In genomic region chrX:43940811-43941210, GRCh38 we compare ENCODE assay signal across 14 cellular contexts. TPM values are rescaled to one million over a fixed set of nuclear protein-coding genes. Genes with fewer than 3 reads are reported as not detected.
DNase-seq lines count a peak whose midpoint lies in the region; FAIRE-seq and TF ChIP-seq lines count a peak whose summit lies in the region.
"Had no signal": no experiment of that assay in that cellular context is flagged by ENCODE, and none has a peak within 500 bp of the region (broad histone marks: within the 10 kb centered on the region; RNA-seq: fewer than 3 reads in every experiment).

No MANE protein-coding gene starts in this region.

- peaks cover 4% of the 10 kb centered on the region for H3K27me3 ChIP-seq in A673 (replicated peaks; ENCODE audit: insufficient read depth, low read depth, low read length, poor library complexity)
- peaks cover 12% of the 10 kb centered on the region for H3K27me3 ChIP-seq in adipocyte (replicated peaks; ENCODE audit: control insufficient read depth, insufficient read depth, low read length)
- H3K27me3 ChIP-seq in small intestine (ENCODE audit: control insufficient read depth in 2 of 2, insufficient read depth in 2 of 2, low read length in 2 of 2), result no peaks in the 10 kb centered on the region
- no peaks in the 10 kb centered on the region for H3K27me3 ChIP-seq in esophagus muscularis mucosa
- H3K27me3 ChIP-seq: uterus had no signal

- H3K9me3 ChIP-seq in A673 (ENCODE audit: low read depth, low read length, poor library complexity, severe bottlenecking) (no peaks in the 10 kb centered on the region), adipocyte (ENCODE audit: control insufficient read depth, low read length) (no peaks in the 10 kb centered on the region), small intestine (ENCODE audit: control insufficient read depth, low read depth) (no peaks in the 10 kb centered on the region), esophagus muscularis mucosa (no peaks in the 10 kb centered on the region)
- H3K9me3 ChIP-seq: uterus had no signal

- no peak for TF ChIP-seq EP300 in esophagus muscularis mucosa (IDR thresholded peaks at IDR 0.05)

- H3K36me3 ChIP-seq in A673 (ENCODE audit: insufficient read depth, low read length, poor library complexity, severe bottlenecking) (no peaks in the 10 kb centered on the region), adipocyte (ENCODE audit: control insufficient read depth, insufficient read depth, low read length, severe bottlenecking) (no peaks in the 10 kb centered on the region), small intestine (ENCODE audit: control insufficient read depth in 2 of 2, insufficient read depth in 2 of 2, low read length in 2 of 2) (no peaks in the 10 kb centered on the region), esophagus muscularis mucosa (no peaks in the 10 kb centered on the region)
- H3K36me3 ChIP-seq: uterus had no signal

- no peak for TF ChIP-seq CTCF in A673 (conservative IDR thresholded peaks at IDR 0.05; ENCODE audit: low read depth, low read length)
- TF ChIP-seq CTCF in foreskin fibroblast (IDR thresholded peaks at IDR 0.05; ENCODE audit: low read depth, low read length), result no peak
- no peak for TF ChIP-seq CTCF in esophagus muscularis mucosa (IDR thresholded peaks at IDR 0.05)

- no peak overlapping the region for H3K4me3 ChIP-seq in A673 (ENCODE audit: low read depth, low read length, poor library complexity, severe bottlenecking)
- no peak overlapping the region for H3K4me3 ChIP-seq in adipocyte (ENCODE audit: low read length)
- no peak overlapping the region for H3K4me3 ChIP-seq in foreskin fibroblast (ENCODE audit: low read depth in 1 of 2, low read length in 2 of 2)
- H3K4me3 ChIP-seq in small intestine (ENCODE audit: low read depth in 1 of 2, low read length in 2 of 2), result no peak overlapping the region
- no peak overlapping the region for H3K4me3 ChIP-seq in esophagus muscularis mucosa
- H3K4me3 ChIP-seq: uterus had no signal

- peak overlapping the region; percentile 27 for H3K9ac ChIP-seq in adipocyte (ENCODE audit: low read length)

- no TSS peak for BruUV-seq in A673 (replicated peaks; lab: Mats Ljungman, UMichigan)

- POLR2A ChIA-PET in A673 (lab: Charles Lee; ENCODE audit: low non-redundant PET), result no interaction called here

- CTCF ChIA-PET in A673 (lab: Charles Lee), result no interaction called here

- FAIRE-seq in small intestine (lab: Jason Lieb, UNC), result no peak

- TF ChIP-seq POLR2A in esophagus muscularis mucosa (IDR thresholded peaks at IDR 0.05; ENCODE audit: low read depth), result no peak

- DNase-seq in A673 (ENCODE audit: low spot score), result peak; percentile 42
- DNase-seq in HPDE6-E6E7 (ENCODE audit: extremely low spot score), result peak; percentile 16
- peak; percentile 28 for DNase-seq in adipocyte (ENCODE audit: low read depth)
- DNase-seq in foreskin fibroblast, result peak; percentile 16 to 63
- no peak for DNase-seq in small intestine
- DNase-seq in RKO (ENCODE audit: low spot score), result no peak
- no peak for DNase-seq in C1 segment of cervical spinal cord (lab: John Stamatoyannopoulos, UW)
- no peak for DNase-seq in esophagus muscularis mucosa (ENCODE audit: extremely low spot score)
- DNase-seq: caudate nucleus, erythroblast, kidney glomerular epithelial cell, uterus had no signal

- intact Hi-C loops in A673 (cut with micrococcal nuclease; ENCODE audit: unreplicated experiment) (loop anchor here (10.0 kb wide), 1 partner anchor 376 kb away; no protein-coding TSS in a partner anchor), esophagus muscularis mucosa (cut with DNase I) (no loop called here)

- WGBS in small intestine, 3 donors, result 61 to 84% (median 66%) methylated on average over 2 of the region's 2 CpGs
- 50% methylated on average over 2 of the region's 2 CpGs for WGBS in esophagus muscularis mucosa

- H3K4me1 ChIP-seq in A673 (ENCODE audit: insufficient read depth, low read length, poor library complexity, severe bottlenecking), result no peaks in the 10 kb centered on the region
- H3K4me1 ChIP-seq in adipocyte (ENCODE audit: control insufficient read depth, insufficient read depth, low read length), result peaks cover 10% of the 10 kb centered on the region
- H3K4me1 ChIP-seq in small intestine (ENCODE audit: control insufficient read depth in 2 of 2, insufficient read depth in 1 of 2, low read depth in 1 of 2, low read length in 1 of 2), result no peaks in the 10 kb centered on the region
- no peaks in the 10 kb centered on the region for H3K4me1 ChIP-seq in esophagus muscularis mucosa
- H3K4me1 ChIP-seq: uterus had no signal

- H3K27ac ChIP-seq in A673 (ENCODE audit: low read depth, low read length, poor library complexity, severe bottlenecking) (no peak overlapping the region), small intestine (ENCODE audit: low read depth in 1 of 2, low read length in 1 of 2) (no peak overlapping the region), esophagus muscularis mucosa (replicated peaks in 1 of 4) (no peak overlapping the region)
- H3K27ac ChIP-seq: uterus had no signal

RNA-seq across cellular contexts. Expression of gene NDP, which starts 32.4 kb away (rescaled TPM):
- total RNA-seq in A673 (2021), result not detected in 2 replicates
- polyA plus RNA-seq in small intestine, result under 1 TPM in 1 of 3 donors, not detected in 2; 0.22 TPM
- under 1 TPM in 1 of 4 donors, not detected in 3; 0.52 TPM for total RNA-seq in esophagus muscularis mucosa
- polyA plus RNA-seq: BJ had no signal

RNA-seq across cellular contexts. Expression of gene MAOB, which starts 58.6 kb away (rescaled TPM):
- total RNA-seq in A673 (2021) (not detected in 2 replicates), esophagus muscularis mucosa (10 to 100 TPM; 37.1 to 87.8 (median 41.3) TPM)
- 100 to 1,000 TPM in 1 of 3 donors, 10 to 100 TPM in 2; 20.5 to 160 (median 75.4) TPM for polyA plus RNA-seq in small intestine
- total RNA-seq: activated T-helper 17 cell treated with anti-CD3 and anti-CD28 coated beads, Interleukin-2, amount 50 U/mL, for 72 hours had no signal
- polyA plus RNA-seq: BJ had no signal

Comparison
In these comparisons a context has a peak if more than half of its experiments do, and no peak if none do; other contexts are left out.
1. DNase-seq: peak in A673 (single experiment), HPDE6-E6E7 (single experiment), adipocyte (single experiment) and foreskin fibroblast (2 of 2); none in small intestine (single experiment), RKO (single experiment), C1 segment of cervical spinal cord (0 of 14) and esophagus muscularis mucosa (single experiment).
2. RNA of gene MAOB, which starts 58.6 kb away (total RNA-seq): 37.1 to 87.8 TPM in esophagus muscularis mucosa; not detected in A673; every median in the first group is over 10 times any median in the second.